In genomic region chr15:60804551-60804950, GRCh38 we compare ENCODE assay signal across 1 cellular context.
TF ChIP-seq lines count a peak whose summit lies in the region.

No MANE protein-coding gene starts in this region.

TF ChIP-seq in GM23338, 12 proteins besides CTCF, POLR2A, EP300 and RAD21 (continued from another document):
- TF ChIP-seq ZNF462 (CRISPR knock-in tag; IDR thresholded peaks at IDR 0.05) (no peak), NANOG (IDR thresholded peaks at IDR 0.05; ENCODE audit: borderline replicate concordance) (no peak), EZH2phosphoT487 (IDR thresholded peaks at IDR 0.05; ENCODE audit: unreplicated experiment) (no peak)
